Comparison of ENCODE assay signal across 26 cellular contexts in the genomic region with DNA sequence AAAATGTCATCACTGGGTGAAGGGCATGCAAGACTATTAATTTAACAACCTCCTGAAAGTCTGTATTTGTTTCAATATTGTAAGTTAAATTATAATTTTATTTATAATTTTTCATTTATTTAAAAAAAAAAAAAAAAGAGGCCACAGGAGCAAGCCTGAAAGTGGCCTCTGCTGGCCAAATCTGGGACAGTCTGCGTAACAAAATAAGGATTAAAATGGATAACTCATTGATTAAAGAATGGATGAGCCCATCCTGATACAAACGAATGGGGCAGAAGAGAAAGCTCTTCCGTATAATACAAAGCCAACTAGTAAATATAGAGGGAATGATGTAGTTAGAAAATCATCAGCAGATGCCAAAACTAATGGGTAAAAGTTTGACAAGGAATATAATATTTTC.
"Had no signal": no experiment of that assay in that cellular context is flagged by ENCODE, and none has a peak within 500 bp of the region (broad histone marks: within the 10 kb centered on the region; RNA-seq: fewer than 3 reads in every experiment).

No MANE protein-coding gene starts in this region.

- H3K4me3 ChIP-seq: adrenal gland, ascending aorta, breast epithelium, left lung, lung, mucosa of descending colon, ovary, psoas muscle, right atrium auricular region, smooth muscle cell, stomach, thyroid gland, upper lobe of right lung had no signal

- H3K27ac Mint-ChIP-seq: activated CD4-positive, alpha-beta T cell treated with anti-CD3 and anti-CD28 coated beads for 36 hours; activated CD8-positive, alpha-beta memory T cell treated with anti-CD3 and anti-CD28 coated beads, Interleukin-2, amount 10 ng/mL, durations not matched to agents 7 days and 5 days; activated CD8-positive, alpha-beta T cell treated with anti-CD3 and anti-CD28 coated beads, Interleukin-2, amount 10 ng/mL, durations not matched to agents 7 days and 5 days; activated naive CD8-positive, alpha-beta T cell treated with anti-CD3 and anti-CD28 coated beads for 36 hours; natural killer cell treated with Interleukin-12 subunit alpha and Interleukin-12 subunit beta and Interleukin-15 and Interleukin-18, amount 100 ng/mL, for 72 hours; stimulated activated naive B cell treated with anti-CD40 and anti-IgM and Interleukin-4, amounts not matched to agents 10 μg/mL and 1 μg/mL and 100 μg/mL, for 72 hours; T-cell had no signal

- H3K4me1 ChIP-seq: ascending aorta, breast epithelium, left lung, psoas muscle, right atrium auricular region, stomach, thyroid gland, upper lobe of right lung had no signal

- H3K9me3 Mint-ChIP-seq: natural killer cell treated with Interleukin-12 subunit alpha and Interleukin-12 subunit beta and Interleukin-15 and Interleukin-18, amount 100 ng/mL, for 72 hours had no signal

- H3K4me1 Mint-ChIP-seq: activated CD4-positive, alpha-beta T cell treated with anti-CD3 and anti-CD28 coated beads for 36 hours; activated CD8-positive, alpha-beta memory T cell treated with anti-CD3 and anti-CD28 coated beads, Interleukin-2, amount 10 ng/mL, durations not matched to agents 7 days and 5 days; activated naive CD8-positive, alpha-beta T cell treated with anti-CD3 and anti-CD28 coated beads for 36 hours; stimulated activated naive B cell treated with anti-CD40 and anti-IgM and Interleukin-4, amounts not matched to agents 10 μg/mL and 1 μg/mL and 100 μg/mL, for 72 hours; T-cell had no signal

- DNase-seq: activated CD4-positive, alpha-beta T cell treated with anti-CD3 and anti-CD28 coated beads for 36 hours; activated CD4-positive, CD25-positive, alpha-beta regulatory T cell; activated CD8-positive, alpha-beta memory T cell treated with anti-CD3 and anti-CD28 coated beads, Interleukin-2, amount 10 ng/mL, durations not matched to agents 7 days and 5 days; activated CD8-positive, alpha-beta T cell treated with anti-CD3 and anti-CD28 coated beads, Interleukin-2, amount 10 ng/mL, durations not matched to agents 7 days and 5 days; activated naive CD4-positive, alpha-beta T cell; activated naive CD8-positive, alpha-beta T cell treated with anti-CD3 and anti-CD28 coated beads for 36 hours; activated T-cell treated with anti-CD3 and anti-CD28 coated beads, Interleukin-2, amount 50 U/mL, for 48 hours; adrenal gland; central memory CD4-positive, alpha-beta T cell; effector CD8-positive, alpha-beta T cell; left lung; mucosa of descending colon; ovary; psoas muscle; stimulated activated CD4-positive, alpha-beta T cell treated with anti-CD3 and anti-CD28 coated beads, Interleukin-2, amount 100 ng/mL, for 24 hours; stimulated activated naive B cell treated with anti-CD40 and anti-IgM and Interleukin-4, amounts not matched to agents 10 μg/mL and 1 μg/mL and 100 μg/mL, for 72 hours; stomach; T-cell; thyroid gland; upper lobe of right lung had no signal

- H3K36me3 ChIP-seq: breast epithelium, ovary had no signal

- H3K27ac ChIP-seq: adrenal gland, ascending aorta, breast epithelium, left lung, ovary, psoas muscle, right atrium auricular region, stomach, thyroid gland, upper lobe of right lung had no signal

- H3K9me3 ChIP-seq: ascending aorta, breast epithelium, ovary, psoas muscle, right atrium auricular region, thyroid gland, upper lobe of right lung had no signal

- H3K27me3 Mint-ChIP-seq: activated CD4-positive, alpha-beta T cell treated with anti-CD3 and anti-CD28 coated beads for 36 hours; activated CD8-positive, alpha-beta memory T cell treated with anti-CD3 and anti-CD28 coated beads, Interleukin-2, amount 10 ng/mL, durations not matched to agents 7 days and 5 days; activated naive CD8-positive, alpha-beta T cell treated with anti-CD3 and anti-CD28 coated beads for 36 hours; natural killer cell treated with Interleukin-12 subunit alpha and Interleukin-12 subunit beta and Interleukin-15 and Interleukin-18, amount 100 ng/mL, for 72 hours; stimulated activated naive B cell treated with anti-CD40 and anti-IgM and Interleukin-4, amounts not matched to agents 10 μg/mL and 1 μg/mL and 100 μg/mL, for 72 hours; T-cell had no signal

- H3K4me3 Mint-ChIP-seq: activated CD4-positive, alpha-beta T cell treated with anti-CD3 and anti-CD28 coated beads for 36 hours; activated CD8-positive, alpha-beta memory T cell treated with anti-CD3 and anti-CD28 coated beads, Interleukin-2, amount 10 ng/mL, durations not matched to agents 7 days and 5 days; activated CD8-positive, alpha-beta T cell treated with anti-CD3 and anti-CD28 coated beads, Interleukin-2, amount 10 ng/mL, durations not matched to agents 7 days and 5 days; activated naive CD8-positive, alpha-beta T cell treated with anti-CD3 and anti-CD28 coated beads for 36 hours; natural killer cell treated with Interleukin-12 subunit alpha and Interleukin-12 subunit beta and Interleukin-15 and Interleukin-18, amount 100 ng/mL, for 72 hours; stimulated activated naive B cell treated with anti-CD40 and anti-IgM and Interleukin-4, amounts not matched to agents 10 μg/mL and 1 μg/mL and 100 μg/mL, for 72 hours; T-cell had no signal

- H3K27me3 ChIP-seq: adrenal gland, ascending aorta, breast epithelium, left lung, ovary, right atrium auricular region, stomach, thyroid gland, upper lobe of right lung had no signal
